ENCODE assay signal across 8 cellular contexts in genomic region chr13:30394798-30395191, GRCh38. TPM values are rescaled to one million over a fixed set of nuclear protein-coding genes. Genes with fewer than 3 reads are reported as not detected.
DNase-seq lines count a peak whose midpoint lies in the region; ATAC-seq, FAIRE-seq and TF ChIP-seq lines count a peak whose summit lies in the region.

No MANE protein-coding gene starts in this region.

- H3K27me3 Mint-ChIP-seq in neural crest cell (ENCODE audit: low read depth): peaks cover 12% of the 10 kb centered on the region

- H3K4me1 Mint-ChIP-seq in neural crest cell: peaks cover 19% of the 10 kb centered on the region

- H3K4me2 ChIP-seq in OCI-LY7 (ENCODE audit: low read length) (peak overlapping the region; percentile 88), endothelial cell of umbilical vein (ENCODE audit: insufficient read depth, low read length) (peak overlapping the region; percentile 99)

- no peaks in the 10 kb centered on the region for H4K20me1 ChIP-seq in OCI-LY7 (ENCODE audit: insufficient read depth, low read length)
- no peaks in the 10 kb centered on the region for H4K20me1 ChIP-seq in endothelial cell of umbilical vein (replicated peaks; ENCODE audit: control insufficient read depth, extremely low read depth, insufficient read depth, low read length)

- peak overlapping the region; percentile 75 for H3K4me3 Mint-ChIP-seq in neural crest cell

- FAIRE-seq in endothelial cell of umbilical vein (lab: Jason Lieb, UNC): no peak

- H3K9me3 Mint-ChIP-seq in neural crest cell: no peaks in the 10 kb centered on the region

- TF ChIP-seq CTCF in OCI-LY7 (conservative IDR thresholded peaks at IDR 0.05; ENCODE audit: low read length) (no peak), endothelial cell of umbilical vein (IDR thresholded peaks at IDR 0.05; ENCODE audit: extremely low read depth in 1 of 2, insufficient read depth in 1 of 2, low read depth in 1 of 2, low read length in 2 of 2) (no peak), neural crest cell (conservative IDR thresholded peaks at IDR 0.05) (no peak)

- no peak for TF ChIP-seq POLR2A in endothelial cell of umbilical vein (IDR thresholded peaks at IDR 0.05; ENCODE audit: low read depth, low read length)

- no peaks in the 10 kb centered on the region for H3K79me2 ChIP-seq in OCI-LY7 (ENCODE audit: insufficient read depth, low read depth, low read length)
- H3K79me2 ChIP-seq in endothelial cell of umbilical vein (ENCODE audit: control insufficient read depth, insufficient read depth, low read length): no peaks in the 10 kb centered on the region

- peaks cover 4 to 7% of the 10 kb centered on the region in 2 experiments for H3K27me3 ChIP-seq in endothelial cell of umbilical vein (ENCODE audit: control insufficient read depth in 2 of 2, insufficient read depth in 2 of 2, low read length in 2 of 2)

- intact Hi-C loops in OCI-LY7 (cut with micrococcal nuclease; ENCODE audit: unreplicated experiment) (loop anchor here (1.0 kb wide), 1 partner anchor 18 kb away; no protein-coding TSS in a partner anchor), endothelial cell of umbilical vein (cut with micrococcal nuclease) (loop anchor here (1.0 kb wide), 1 partner anchor 29 kb away; no protein-coding TSS in a partner anchor)

- peak; percentile 76 for ATAC-seq in GM18508 (IDR thresholded peaks at IDR 0.05; ENCODE audit: insufficient read depth, unreplicated experiment)
- peak; percentile 62 for ATAC-seq in HG02642 (IDR thresholded peaks at IDR 0.05; ENCODE audit: poor library complexity, unreplicated experiment)

- no peaks in the 10 kb centered on the region for H3K9me3 ChIP-seq in OCI-LY7 (ENCODE audit: low read length)
- H3K9me3 ChIP-seq in endothelial cell of umbilical vein (replicated peaks; ENCODE audit: control insufficient read depth, insufficient read depth, low read length): no peaks in the 10 kb centered on the region

- no peaks in the 10 kb centered on the region for H3K36me3 ChIP-seq in OCI-LY7 (ENCODE audit: insufficient read depth, low read length)
- H3K36me3 ChIP-seq in endothelial cell of umbilical vein (ENCODE audit: control insufficient read depth in 2 of 2, extremely low read depth in 1 of 2, insufficient read depth in 2 of 2, low read length in 2 of 2): no peaks in the 10 kb centered on the region

- dilution Hi-C loops in endothelial cell of umbilical vein (cut with MboI; ENCODE audit: extremely low pct_ligation_motif_present, low sequenced_read_pairs): no loop called here

- peaks cover 25% of the 10 kb centered on the region for H3K4me1 ChIP-seq in OCI-LY7 (ENCODE audit: insufficient read depth, low read length, poor library complexity, severe bottlenecking)
- peaks cover 14% of the 10 kb centered on the region for H3K4me1 ChIP-seq in endothelial cell of umbilical vein (ENCODE audit: control insufficient read depth, extremely low read depth, insufficient read depth, low read length)

- no peaks in the 10 kb centered on the region for H3K36me3 Mint-ChIP-seq in neural crest cell (ENCODE audit: low read depth)

- H3K9me2 ChIP-seq in OCI-LY7 (ENCODE audit: insufficient read depth, low read length): no peaks in the 10 kb centered on the region

- peak overlapping the region; percentile 84 for H3K9ac ChIP-seq in endothelial cell of umbilical vein (replicated peaks; ENCODE audit: extremely low read depth, insufficient read depth, low read length)

- H3K4me3 ChIP-seq in OCI-LY7 (ENCODE audit: low read depth, low read length, poor library complexity, severe bottlenecking) (peak overlapping the region; percentile 68), endothelial cell of umbilical vein (replicated peaks in 1 of 3; ENCODE audit: insufficient read depth in 1 of 3, low read depth in 1 of 3, low read length in 3 of 3) (peak overlapping the region; percentile 39 to 96 (median 95))

- CTCF ChIA-PET in OCI-LY7 (lab: Charles Lee; ENCODE audit: unreplicated experiment): interaction anchor here (1.0 to 3.1 kb wide), 4 partner anchors 9 to 51 kb away, joined by 3 to 15 read pairs (median 5); no protein-coding TSS in a partner anchor
- CTCF ChIA-PET in endothelial cell of umbilical vein (lab: Charles Lee): interaction anchor here (0.7 to 2.7 kb wide), 7 partner anchors 10 to 262 kb away, joined by 3 to 10 read pairs (median 5); no protein-coding TSS in a partner anchor

- POLR2A ChIA-PET in OCI-LY7 (lab: Charles Lee) (interaction anchor here (0.6 to 4.1 kb wide), 19 partner anchors 11 to 446 kb away, joined by 3 to 67 read pairs (median 4); partner anchors contain the start of gene UBE2L5), endothelial cell of umbilical vein (lab: Charles Lee) (interaction anchor here (1.1 kb wide), 1 partner anchor 27 kb away, joined by 3 read pairs; the partner anchor contains the start of gene UBE2L5)

- H2AFZ ChIP-seq in OCI-LY7 (ENCODE audit: low read length) (peak overlapping the region; percentile 80), endothelial cell of umbilical vein (ENCODE audit: low read depth, low read length) (peak overlapping the region; percentile 100)

- H3K27ac ChIP-seq in OCI-LY7 (ENCODE audit: low read depth, low read length, poor library complexity, severe bottlenecking) (peak overlapping the region; percentile 74), endothelial cell of umbilical vein (ENCODE audit: insufficient read depth, low read depth, low read length) (peak overlapping the region; percentile 66)

- no peaks in the 10 kb centered on the region for H3K9me1 ChIP-seq in endothelial cell of umbilical vein (replicated peaks; ENCODE audit: control insufficient read depth, extremely low read depth, insufficient read depth, low read length)

- no peak overlapping the region for H3K27ac Mint-ChIP-seq in neural crest cell (ENCODE audit: unreplicated experiment)

- DNase-seq in OCI-LY7 (ENCODE audit: low spot score) (peak; percentile 57), endothelial cell of umbilical vein (ENCODE audit: low read depth, low spot score) (peak; percentile 42), neural crest cell (ENCODE audit: low read depth, low spot score) (no peak), NCI-H2107 (lab: John Stamatoyannopoulos, UW) (no peak), SHP77 treated with DMSO at 0.1 percent for 48 hours (lab: John Stamatoyannopoulos, UW) (no peak), SW480 (ENCODE audit: low spot score) (no peak)

- no TSS peak for BruUV-seq in OCI-LY7 (replicated peaks; lab: Mats Ljungman, UMichigan)
- BruUV-seq in endothelial cell of umbilical vein (replicated peaks; lab: Mats Ljungman, UMichigan): no TSS peak

TF ChIP-seq in endothelial cell of umbilical vein, 7 proteins besides CTCF, POLR2A, EP300 and RAD21:
- TF ChIP-seq EZH2 (IDR thresholded peaks at IDR 0.05; ENCODE audit: borderline replicate concordance, low read depth, low read length, severe bottlenecking) (no peak), FOS (IDR thresholded peaks at IDR 0.05; ENCODE audit: borderline replicate concordance, insufficient read depth, low read length) (no peak), MAX (IDR thresholded peaks at IDR 0.05; ENCODE audit: insufficient read depth, insufficient read length) (no peak), GATA2 (IDR thresholded peaks at IDR 0.05; ENCODE audit: insufficient read depth, insufficient read length, low read depth, low read length) (no peak), JUN (IDR thresholded peaks at IDR 0.05; ENCODE audit: borderline replicate concordance, insufficient read depth, insufficient read length, low read depth) (no peak), MYC (IDR thresholded peaks at IDR 0.05; ENCODE audit: low read depth, low read length) (no peak), POLR2AphosphoS5 (IDR thresholded peaks at IDR 0.05; ENCODE audit: insufficient read depth, low read depth, low read length) (no peak)
TF ChIP-seq in endothelial cell of umbilical vein: peak in this region for 0.

RNA-seq across cellular contexts. Expression of gene UBE2L5, which starts 27.5 kb away (rescaled TPM):
- 0.15 and 0.22 TPM in 2 replicates for total RNA-seq in OCI-LY7 (2014; rRNA removed; shearing (Covaris generic))
- total RNA-seq in OCI-LY7 (2022) (1.00 and 1.8 TPM in 2 replicates), endothelial cell of umbilical vein (not detected in 2 replicates), neural crest cell (not detected in 2 replicates)
- polyA plus RNA-seq in endothelial cell of umbilical vein: not detected in 2 replicates
- not detected in 2 replicates for polyA plus RNA-seq in endothelial cell of umbilical vein (2011; cell fraction: cytosol; rRNA removed)
- not detected in 2 replicates for polyA plus RNA-seq in endothelial cell of umbilical vein (2011; cell fraction: nucleus; rRNA removed)
- 1.5 and 3.1 TPM in 2 replicates for polyA plus RNA-seq in endothelial cell of umbilical vein (2012)
- not detected in 2 replicates for polyA minus RNA-seq in endothelial cell of umbilical vein
- not detected for polyA minus RNA-seq in endothelial cell of umbilical vein (2011; cell fraction: cytosol; rRNA and poly(A)+ RNA removed)
- polyA minus RNA-seq in endothelial cell of umbilical vein (2011; cell fraction: nucleus; rRNA and poly(A)+ RNA removed): not detected in 2 replicates

Comparison
In these comparisons a context has a peak if more than half of its experiments do, and no peak if none do; other contexts are left out.
1. DNase-seq: peak in OCI-LY7 (single experiment) and endothelial cell of umbilical vein (single experiment); none in neural crest cell (single experiment), NCI-H2107 (single experiment), SHP77 treated with DMSO at 0.1 percent for 48 hours (single experiment) and SW480 (single experiment).